In the genomic region with DNA sequence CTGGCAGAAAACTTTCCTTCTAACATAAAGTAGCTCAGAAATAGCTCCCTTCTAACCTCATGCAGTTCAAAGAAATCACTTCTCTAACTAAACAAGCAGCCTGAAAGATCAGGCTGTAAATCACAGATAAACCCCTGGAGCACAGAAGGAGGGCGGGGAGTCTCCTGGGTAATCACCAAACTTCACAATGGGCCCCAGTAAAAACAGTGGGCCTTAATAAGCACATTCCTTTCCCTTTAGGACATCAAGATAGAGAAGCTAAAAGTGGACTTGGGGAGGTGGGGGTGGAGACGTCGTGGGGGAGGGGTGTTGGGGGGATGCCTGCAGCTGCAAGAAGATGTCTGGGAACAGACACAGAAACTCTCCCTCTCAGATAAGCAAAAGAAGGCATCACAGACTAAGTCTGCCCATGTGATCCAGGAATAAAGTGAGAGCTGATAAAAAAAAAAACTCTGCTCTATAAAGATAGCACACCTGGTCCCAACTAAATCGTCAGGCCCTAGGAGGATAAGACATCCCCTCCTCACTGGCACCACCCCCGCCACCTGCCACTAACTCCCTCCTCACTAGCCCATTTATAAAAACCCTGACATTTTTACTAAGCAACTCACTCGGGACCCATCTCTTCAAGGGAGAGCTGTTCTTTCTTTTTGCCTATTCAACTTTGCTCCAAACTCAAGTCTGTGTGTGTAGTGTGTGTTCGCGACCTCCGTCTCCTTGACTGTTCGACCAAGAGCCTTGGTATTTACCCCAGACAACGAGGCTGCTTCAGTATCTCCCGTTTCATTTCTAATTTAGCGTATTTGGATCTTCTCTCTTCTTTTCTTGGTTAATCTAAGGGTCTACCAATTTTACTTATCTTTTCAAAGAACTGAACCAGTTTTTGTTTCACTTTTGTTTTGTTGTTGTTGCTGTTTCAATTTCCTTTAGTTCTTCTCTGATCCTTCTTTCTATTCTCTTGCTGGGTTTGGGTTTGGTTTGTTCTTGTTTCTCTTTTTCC, we compare ENCODE assay signal across 1 cellular context.
TF ChIP-seq lines count a peak whose summit lies in the region.

No MANE protein-coding gene starts in this region.

TF ChIP-seq in WTC11, 78 proteins besides CTCF, POLR2A, EP300 and RAD21 (continued from another document):
- TF ChIP-seq, protein P1, sequence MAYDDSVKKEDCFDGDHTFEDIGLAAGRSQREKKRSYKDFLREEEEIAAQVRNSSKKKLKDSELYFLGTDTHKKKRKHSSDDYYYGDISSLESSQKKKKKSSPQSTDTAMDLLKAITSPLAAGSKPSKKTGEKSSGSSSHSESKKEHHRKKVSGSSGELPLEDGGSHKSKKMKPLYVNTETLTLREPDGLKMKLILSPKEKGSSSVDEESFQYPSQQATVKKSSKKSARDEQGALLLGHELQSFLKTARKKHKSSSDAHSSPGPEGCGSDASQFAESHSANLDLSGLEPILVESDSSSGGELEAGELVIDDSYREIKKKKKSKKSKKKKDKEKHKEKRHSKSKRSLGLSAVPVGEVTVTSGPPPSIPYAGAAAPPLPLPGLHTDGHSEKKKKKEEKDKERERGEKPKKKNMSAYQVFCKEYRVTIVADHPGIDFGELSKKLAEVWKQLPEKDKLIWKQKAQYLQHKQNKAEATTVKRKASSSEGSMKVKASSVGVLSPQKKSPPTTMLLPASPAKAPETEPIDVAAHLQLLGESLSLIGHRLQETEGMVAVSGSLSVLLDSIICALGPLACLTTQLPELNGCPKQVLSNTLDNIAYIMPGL (CRISPR knock-in tag; IDR thresholded peaks at IDR 0.05) = no peak
